1 cellular context compared by ENCODE assay signal in the genomic region with DNA sequence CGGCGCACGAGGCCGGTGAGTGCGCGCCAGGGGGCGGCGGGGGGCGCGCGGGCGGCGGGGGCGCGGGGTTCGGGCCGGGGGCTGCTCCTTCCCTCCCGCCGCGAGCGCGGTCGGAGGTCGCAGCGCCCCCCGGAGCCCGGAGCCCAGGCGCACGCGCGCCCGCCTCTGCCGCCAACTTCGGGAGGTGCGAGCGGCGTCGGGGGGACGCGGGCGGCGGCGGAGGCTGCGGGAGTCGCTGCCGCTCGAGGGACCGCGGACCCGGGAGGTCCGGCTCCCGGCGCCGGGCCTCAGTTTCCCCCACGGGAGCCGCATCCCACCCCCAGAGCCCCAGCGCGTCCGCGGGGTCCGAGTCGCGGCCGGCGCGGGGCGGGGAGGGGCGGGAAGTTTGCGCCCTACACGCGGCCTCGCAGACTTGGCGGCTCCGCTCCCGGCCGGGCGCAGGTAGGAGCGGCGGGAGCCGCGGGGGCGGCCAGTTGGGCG.
TF ChIP-seq lines count a peak whose summit lies in the region.

Gene PRR35, plus strand, starts transcription at position 174 of the 480 bp plus-strand sequence. CDS start 2,901 bp downstream, outside the sequence.

TF ChIP-seq in HepG2, 621 proteins besides CTCF, POLR2A, EP300 and RAD21 (continued from another document):
- TF ChIP-seq, protein P1, sequence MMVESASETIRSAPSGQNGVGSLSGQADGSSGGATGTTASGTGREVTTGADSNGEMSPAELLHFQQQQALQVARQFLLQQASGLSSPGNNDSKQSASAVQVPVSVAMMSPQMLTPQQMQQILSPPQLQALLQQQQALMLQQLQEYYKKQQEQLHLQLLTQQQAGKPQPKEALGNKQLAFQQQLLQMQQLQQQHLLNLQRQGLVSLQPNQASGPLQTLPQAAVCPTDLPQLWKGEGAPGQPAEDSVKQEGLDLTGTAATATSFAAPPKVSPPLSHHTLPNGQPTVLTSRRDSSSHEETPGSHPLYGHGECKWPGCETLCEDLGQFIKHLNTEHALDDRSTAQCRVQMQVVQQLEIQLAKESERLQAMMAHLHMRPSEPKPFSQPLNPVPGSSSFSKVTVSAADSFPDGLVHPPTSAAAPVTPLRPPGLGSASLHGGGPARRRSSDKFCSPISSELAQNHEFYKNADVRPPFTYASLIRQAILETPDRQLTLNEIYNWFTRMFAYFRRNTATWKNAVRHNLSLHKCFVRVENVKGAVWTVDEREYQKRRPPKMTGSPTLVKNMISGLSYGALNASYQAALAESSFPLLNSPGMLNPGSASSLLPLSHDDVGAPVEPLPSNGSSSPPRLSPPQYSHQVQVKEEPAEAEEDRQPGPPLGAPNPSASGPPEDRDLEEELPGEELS (CRISPR knock-in tag; IDR thresholded peaks at IDR 0.05) = no peak
- peak; percentile 21 for TF ChIP-seq HNRNPLL (IDR thresholded peaks at IDR 0.05; ENCODE audit: low read depth, low read length, poor library complexity, severe bottlenecking)
